ENCODE assay signal across 1 cellular context in the genomic region with DNA sequence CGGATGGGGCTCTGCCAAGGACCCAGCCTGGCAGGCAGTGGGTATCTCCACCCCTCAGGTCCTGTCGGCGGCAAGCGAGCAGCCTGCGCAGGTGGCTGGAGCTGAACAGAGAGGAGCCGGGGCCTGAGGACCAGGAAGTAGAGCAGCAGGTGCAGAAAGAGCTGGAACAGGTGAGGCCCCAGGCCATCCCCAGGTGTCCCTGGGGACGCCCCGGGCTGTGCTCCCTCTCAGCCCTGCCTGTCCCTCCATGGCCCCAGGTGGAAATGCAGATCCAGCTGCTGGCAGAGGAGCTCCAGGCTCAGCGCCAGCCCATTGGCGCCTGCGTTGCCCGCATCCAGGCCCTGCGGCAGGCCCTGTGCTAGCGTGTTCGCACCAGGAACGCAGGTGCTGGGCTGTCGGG.
TF ChIP-seq lines count a peak whose summit lies in the region.

No MANE protein-coding gene starts in this region.

TF ChIP-seq in H1, 55 proteins besides CTCF, POLR2A, EP300 and RAD21:
- TF ChIP-seq MAFK (IDR thresholded peaks at IDR 0.05; ENCODE audit: low read depth, low read length) (no peak), KDM1A (IDR thresholded peaks at IDR 0.05; ENCODE audit: borderline replicate concordance, low read length) (no peak), RXRA (IDR thresholded peaks at IDR 0.05; ENCODE audit: insufficient read depth, low read depth, low read length) (no peak), TCF12 (IDR thresholded peaks at IDR 0.05; ENCODE audit: low read depth, low read length) (no peak), CREB1 (IDR thresholded peaks at IDR 0.05) (no peak), CHD1 (IDR thresholded peaks at IDR 0.05; ENCODE audit: low read depth, low read length) (no peak), GTF2F1 (IDR thresholded peaks at IDR 0.05; ENCODE audit: borderline replicate concordance, low read depth, low read length) (no peak), TAF7 (optimal IDR thresholded peaks at IDR 0.05; ENCODE audit: borderline replicate concordance, low read depth, low read length) (no peak), SIX5 (IDR thresholded peaks at IDR 0.05; ENCODE audit: low read depth, low read length) (no peak), CBX8 (IDR thresholded peaks at IDR 0.05; ENCODE audit: borderline replicate concordance, low read depth, low read length) (no peak), PHF8 (conservative IDR thresholded peaks at IDR 0.05; ENCODE audit: low read depth, low read length) (no peak)
- TF ChIP-seq, protein P1, sequence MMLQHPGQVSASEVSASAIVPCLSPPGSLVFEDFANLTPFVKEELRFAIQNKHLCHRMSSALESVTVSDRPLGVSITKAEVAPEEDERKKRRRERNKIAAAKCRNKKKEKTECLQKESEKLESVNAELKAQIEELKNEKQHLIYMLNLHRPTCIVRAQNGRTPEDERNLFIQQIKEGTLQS (IDR thresholded peaks at IDR 0.05; ENCODE audit: insufficient read depth, low read depth, low read length), result no peak
- TF ChIP-seq, protein P2, sequence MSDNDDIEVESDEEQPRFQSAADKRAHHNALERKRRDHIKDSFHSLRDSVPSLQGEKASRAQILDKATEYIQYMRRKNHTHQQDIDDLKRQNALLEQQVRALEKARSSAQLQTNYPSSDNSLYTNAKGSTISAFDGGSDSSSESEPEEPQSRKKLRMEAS (IDR thresholded peaks at IDR 0.05), result no peak
- TF ChIP-seq, protein P3, sequence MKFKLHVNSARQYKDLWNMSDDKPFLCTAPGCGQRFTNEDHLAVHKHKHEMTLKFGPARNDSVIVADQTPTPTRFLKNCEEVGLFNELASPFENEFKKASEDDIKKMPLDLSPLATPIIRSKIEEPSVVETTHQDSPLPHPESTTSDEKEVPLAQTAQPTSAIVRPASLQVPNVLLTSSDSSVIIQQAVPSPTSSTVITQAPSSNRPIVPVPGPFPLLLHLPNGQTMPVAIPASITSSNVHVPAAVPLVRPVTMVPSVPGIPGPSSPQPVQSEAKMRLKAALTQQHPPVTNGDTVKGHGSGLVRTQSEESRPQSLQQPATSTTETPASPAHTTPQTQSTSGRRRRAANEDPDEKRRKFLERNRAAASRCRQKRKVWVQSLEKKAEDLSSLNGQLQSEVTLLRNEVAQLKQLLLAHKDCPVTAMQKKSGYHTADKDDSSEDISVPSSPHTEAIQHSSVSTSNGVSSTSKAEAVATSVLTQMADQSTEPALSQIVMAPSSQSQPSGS (IDR thresholded peaks at IDR 0.05; ENCODE audit: low read length), result no peak
